In genomic region chr6:31000067-31000860, GRCh38 we compare ENCODE assay signal across 14 cellular contexts. TPM values are rescaled to one million over a fixed set of nuclear protein-coding genes. Genes with fewer than 3 reads are reported as not detected.
"Had no signal": no experiment of that assay in that cellular context is flagged by ENCODE, and none has a peak within 500 bp of the region (broad histone marks: within the 10 kb centered on the region; RNA-seq: fewer than 3 reads in every experiment).

No MANE protein-coding gene starts in this region.

RNA-seq across cellular contexts. Expression of gene MUC22, which starts 10.0 kb away (rescaled TPM):
- total RNA-seq: activated CD4-positive, alpha-beta memory T cell treated with anti-CD3 and anti-CD28 coated beads, Interleukin-2, amount 10 ng/mL, durations not matched to agents 7 days and 5 days; activated CD4-positive, alpha-beta T cell treated with anti-CD3 and anti-CD28 coated beads for 36 hours; activated CD4-positive, alpha-beta T cell treated with anti-CD3 and anti-CD28 coated beads, Interleukin-2, amount 10 ng/mL, durations not matched to agents 7 days and 5 days; activated CD8-positive, alpha-beta memory T cell treated with anti-CD3 and anti-CD28 coated beads, Interleukin-2, amount 10 ng/mL, durations not matched to agents 7 days and 5 days; activated CD8-positive, alpha-beta T cell treated with anti-CD3 and anti-CD28 coated beads, Interleukin-2, amount 10 ng/mL, durations not matched to agents 7 days and 5 days; activated naive CD8-positive, alpha-beta T cell treated with anti-CD3 and anti-CD28 coated beads, Interleukin-2, amount 10 ng/mL, durations not matched to agents 7 days and 5 days; activated T-helper 2 cell treated with anti-CD3 and anti-CD28 coated beads, Interferon-gamma antibody, Interleukin-2, Interleukin-4, amounts not matched to agents 10 μg/mL and 5 μg/mL and 100 μg/mL, durations not matched to agents 14 hours and 24 hours and 36 hours; ascending aorta; cardiac muscle cell; chondrocyte; T-helper 17 cell; T-helper 2 cell treated with Interferon-gamma antibody and Interleukin-4, amounts not matched to agents 100 ng/mL and 5 ng/mL, for 36 hours; WTC11 had no signal
- polyA plus RNA-seq: adipose tissue, cardiac muscle cell had no signal

RNA-seq across cellular contexts. Expression of gene MUC21, which starts 16.7 kb away (rescaled TPM):
- total RNA-seq: activated CD4-positive, alpha-beta memory T cell treated with anti-CD3 and anti-CD28 coated beads, Interleukin-2, amount 10 ng/mL, durations not matched to agents 7 days and 5 days; activated CD4-positive, alpha-beta T cell treated with anti-CD3 and anti-CD28 coated beads for 36 hours; activated CD4-positive, alpha-beta T cell treated with anti-CD3 and anti-CD28 coated beads, Interleukin-2, amount 10 ng/mL, durations not matched to agents 7 days and 5 days; activated CD8-positive, alpha-beta memory T cell treated with anti-CD3 and anti-CD28 coated beads, Interleukin-2, amount 10 ng/mL, durations not matched to agents 7 days and 5 days; activated CD8-positive, alpha-beta T cell treated with anti-CD3 and anti-CD28 coated beads, Interleukin-2, amount 10 ng/mL, durations not matched to agents 7 days and 5 days; activated naive CD8-positive, alpha-beta T cell treated with anti-CD3 and anti-CD28 coated beads, Interleukin-2, amount 10 ng/mL, durations not matched to agents 7 days and 5 days; activated T-helper 2 cell treated with anti-CD3 and anti-CD28 coated beads, Interferon-gamma antibody, Interleukin-2, Interleukin-4, amounts not matched to agents 10 μg/mL and 5 μg/mL and 100 μg/mL, durations not matched to agents 14 hours and 24 hours and 36 hours; ascending aorta; cardiac muscle cell; chondrocyte; T-helper 17 cell; T-helper 2 cell treated with Interferon-gamma antibody and Interleukin-4, amounts not matched to agents 100 ng/mL and 5 ng/mL, for 36 hours; WTC11 had no signal
- polyA plus RNA-seq: cardiac muscle cell had no signal

RNA-seq across cellular contexts. Expression of gene MUCL3, which starts 59.5 kb away (rescaled TPM):
- total RNA-seq: activated CD4-positive, alpha-beta memory T cell treated with anti-CD3 and anti-CD28 coated beads, Interleukin-2, amount 10 ng/mL, durations not matched to agents 7 days and 5 days; activated CD4-positive, alpha-beta T cell treated with anti-CD3 and anti-CD28 coated beads for 36 hours; activated CD4-positive, alpha-beta T cell treated with anti-CD3 and anti-CD28 coated beads, Interleukin-2, amount 10 ng/mL, durations not matched to agents 7 days and 5 days; activated CD8-positive, alpha-beta memory T cell treated with anti-CD3 and anti-CD28 coated beads, Interleukin-2, amount 10 ng/mL, durations not matched to agents 7 days and 5 days; activated CD8-positive, alpha-beta T cell treated with anti-CD3 and anti-CD28 coated beads, Interleukin-2, amount 10 ng/mL, durations not matched to agents 7 days and 5 days; activated naive CD8-positive, alpha-beta T cell treated with anti-CD3 and anti-CD28 coated beads, Interleukin-2, amount 10 ng/mL, durations not matched to agents 7 days and 5 days; activated T-helper 2 cell treated with anti-CD3 and anti-CD28 coated beads, Interferon-gamma antibody, Interleukin-2, Interleukin-4, amounts not matched to agents 10 μg/mL and 5 μg/mL and 100 μg/mL, durations not matched to agents 14 hours and 24 hours and 36 hours; ascending aorta; cardiac muscle cell; T-helper 17 cell; T-helper 2 cell treated with Interferon-gamma antibody and Interleukin-4, amounts not matched to agents 100 ng/mL and 5 ng/mL, for 36 hours had no signal
- polyA plus RNA-seq: cardiac muscle cell had no signal
